In genomic region chr20:51019598-51020592, GRCh38 we compare ENCODE assay signal across 18 cellular contexts. TPM values are rescaled to one million over a fixed set of nuclear protein-coding genes. Genes with fewer than 3 reads are reported as not detected.
DNase-seq lines count a peak whose midpoint lies in the region; ATAC-seq and TF ChIP-seq lines count a peak whose summit lies in the region.
"Had no signal": no experiment of that assay in that cellular context is flagged by ENCODE, and none has a peak within 500 bp of the region (broad histone marks: within the 10 kb centered on the region; RNA-seq: fewer than 3 reads in every experiment).

No MANE protein-coding gene starts in this region.

- H3K27ac Mint-ChIP-seq in GM23338: no peak overlapping the region; the same call in 1 of the 2 replicates
- H3K27ac Mint-ChIP-seq in CD8-positive, alpha-beta T cell: no peak overlapping the region
- no peak overlapping the region for H3K27ac Mint-ChIP-seq in activated naive CD4-positive, alpha-beta T cell treated with anti-CD3 and anti-CD28 coated beads, Interleukin-2, amount 10 ng/mL, durations not matched to agents 7 days and 5 days
- H3K27ac Mint-ChIP-seq: activated CD8-positive, alpha-beta T cell treated with anti-CD3 and anti-CD28 coated beads for 36 hours; activated naive CD8-positive, alpha-beta T cell treated with anti-CD3 and anti-CD28 coated beads for 36 hours; activated T-cell treated with anti-CD3 and anti-CD28 coated beads, Interleukin-2, amount 50 U/mL, for 72 hours had no signal

- DNase-seq in GM23338 (ENCODE audit: low spot score) (no peak), NCI-H524 (lab: John Stamatoyannopoulos, UW) (peak; percentile 41 to 74), cerebellar cortex (ENCODE audit: low spot score) (peak; percentile 40), osteoblast (ENCODE audit: insufficient read length, low spot score, missing footprints) (peak; percentile 71), left lobe of liver (ENCODE audit: low spot score) (no peak), T1000 (lab: John Stamatoyannopoulos, UW) (no peak)
- DNase-seq in CD8-positive, alpha-beta T cell: no peak
- DNase-seq in activated naive CD4-positive, alpha-beta T cell treated with anti-CD3 and anti-CD28 coated beads, Interleukin-2, amount 10 ng/mL, durations not matched to agents 7 days and 5 days: no peak
- DNase-seq: activated CD4-positive, CD25-positive, alpha-beta regulatory T cell; activated CD8-positive, alpha-beta T cell treated with anti-CD3 and anti-CD28 coated beads for 36 hours; activated naive CD8-positive, alpha-beta T cell treated with anti-CD3 and anti-CD28 coated beads for 36 hours; activated T-cell treated with anti-CD3 and anti-CD28 coated beads, Interleukin-2, amount 50 U/mL, for 72 hours; glutamatergic neuron; NCI-H510A; ovary; stimulated activated CD4-positive, alpha-beta T cell treated with anti-CD3 and anti-CD28 coated beads, Interleukin-2, amount 100 ng/mL, for 48 hours had no signal

- H3K4me2 ChIP-seq in GM23338 (peak overlapping the region; percentile 92), osteoblast (ENCODE audit: insufficient read depth, low read length) (no peak overlapping the region)

- intact Hi-C loops in CD8-positive, alpha-beta T cell (cut with DNase I, micrococcal nuclease): no loop called here

- CTCF ChIA-PET in CD8-positive, alpha-beta T cell (lab: Charles Lee): no interaction called here
- CTCF ChIA-PET in activated naive CD4-positive, alpha-beta T cell treated with anti-CD3 and anti-CD28 coated beads, Interleukin-2, amount 10 ng/mL, durations not matched to agents 7 days and 5 days (lab: Charles Lee): interaction anchor here (1.0 to 1.3 kb wide), 2 partner anchors 10 to 33 kb away, joined by 3 to 4 read pairs; no protein-coding TSS in a partner anchor

- peaks cover 12% of the 10 kb centered on the region for H3K36me3 Mint-ChIP-seq in GM23338 (ENCODE audit: low read depth)
- H3K36me3 Mint-ChIP-seq in CD8-positive, alpha-beta T cell: no peaks in the 10 kb centered on the region
- H3K36me3 Mint-ChIP-seq in activated naive CD4-positive, alpha-beta T cell treated with anti-CD3 and anti-CD28 coated beads, Interleukin-2, amount 10 ng/mL, durations not matched to agents 7 days and 5 days: no peaks in the 10 kb centered on the region
- H3K36me3 Mint-ChIP-seq: activated naive CD8-positive, alpha-beta T cell treated with anti-CD3 and anti-CD28 coated beads for 36 hours had no signal

- no peak overlapping the region; the same call in 1 of the 2 replicates for H2AFZ ChIP-seq in GM23338
- no peak overlapping the region for H2AFZ ChIP-seq in osteoblast (ENCODE audit: low read length)

- H3K79me2 ChIP-seq in GM23338 (replicated peaks; ENCODE audit: insufficient read depth) (no peaks in the 10 kb centered on the region; the same call in 1 of the 2 replicates), osteoblast (ENCODE audit: insufficient read depth, low read length) (peaks cover 3% of the 10 kb centered on the region)

- H3K9me3 Mint-ChIP-seq in GM23338: 0 out of 3 replicates have a peak, but pooled peaks cover 3% of the 10 kb centered on the region
- H3K9me3 Mint-ChIP-seq in CD8-positive, alpha-beta T cell: no peaks in the 10 kb centered on the region
- no peaks in the 10 kb centered on the region for H3K9me3 Mint-ChIP-seq in activated naive CD4-positive, alpha-beta T cell treated with anti-CD3 and anti-CD28 coated beads, Interleukin-2, amount 10 ng/mL, durations not matched to agents 7 days and 5 days
- H3K9me3 Mint-ChIP-seq: activated CD8-positive, alpha-beta T cell treated with anti-CD3 and anti-CD28 coated beads for 36 hours; activated naive CD8-positive, alpha-beta T cell treated with anti-CD3 and anti-CD28 coated beads for 36 hours; activated T-cell treated with anti-CD3 and anti-CD28 coated beads, Interleukin-2, amount 50 U/mL, for 72 hours had no signal

- H3K27ac ChIP-seq in GM23338 (ENCODE audit: low read depth): no peak overlapping the region
- no peak overlapping the region for H3K27ac ChIP-seq in osteoblast (ENCODE audit: low read depth, low read length)
- H3K27ac ChIP-seq in CD8-positive, alpha-beta T cell (ENCODE audit: low read depth, low read length): no peak overlapping the region
- H3K27ac ChIP-seq: breast epithelium, ovary had no signal

- H3K27me3 ChIP-seq in GM23338 (ENCODE audit: insufficient read depth) (peaks cover 40% of the 10 kb centered on the region), osteoblast (ENCODE audit: insufficient read depth, low read length) (peaks cover 4% of the 10 kb centered on the region)
- no peaks in the 10 kb centered on the region for H3K27me3 ChIP-seq in CD8-positive, alpha-beta T cell (ENCODE audit: insufficient read depth, low read length)
- H3K27me3 ChIP-seq: ovary had no signal

- peaks cover 37% of the 10 kb centered on the region for H3K4me1 Mint-ChIP-seq in GM23338
- peaks cover 7% of the 10 kb centered on the region for H3K4me1 Mint-ChIP-seq in CD8-positive, alpha-beta T cell (ENCODE audit: low read depth)
- peaks cover 11% of the 10 kb centered on the region for H3K4me1 Mint-ChIP-seq in activated naive CD4-positive, alpha-beta T cell treated with anti-CD3 and anti-CD28 coated beads, Interleukin-2, amount 10 ng/mL, durations not matched to agents 7 days and 5 days

- no peaks in the 10 kb centered on the region for H3K9me2 ChIP-seq in GM23338 (ENCODE audit: insufficient read depth)

- ATAC-seq in GM23338 (no peak), left lobe of liver (no peak)
- no peak for ATAC-seq in CD8-positive, alpha-beta T cell
- ATAC-seq: activated CD8-positive, alpha-beta T cell treated with anti-CD3 and anti-CD28 coated beads for 36 hours; activated T-cell treated with anti-CD3 and anti-CD28 coated beads, Interleukin-2, amount 50 U/mL, for 72 hours had no signal

- peak overlapping the region; percentile 50 for H3K4me3 Mint-ChIP-seq in GM23338
- H3K4me3 Mint-ChIP-seq in CD8-positive, alpha-beta T cell: no peak overlapping the region
- no peak overlapping the region for H3K4me3 Mint-ChIP-seq in activated naive CD4-positive, alpha-beta T cell treated with anti-CD3 and anti-CD28 coated beads, Interleukin-2, amount 10 ng/mL, durations not matched to agents 7 days and 5 days
- H3K4me3 Mint-ChIP-seq: activated CD8-positive, alpha-beta T cell treated with anti-CD3 and anti-CD28 coated beads for 36 hours; activated naive CD8-positive, alpha-beta T cell treated with anti-CD3 and anti-CD28 coated beads for 36 hours; activated T-cell treated with anti-CD3 and anti-CD28 coated beads, Interleukin-2, amount 50 U/mL, for 72 hours had no signal

- POLR2A ChIA-PET in CD8-positive, alpha-beta T cell (lab: Charles Lee): no interaction called here

- H3K36me3 ChIP-seq in GM23338 (ENCODE audit: insufficient read depth): no peaks in the 10 kb centered on the region
- H3K36me3 ChIP-seq in osteoblast (ENCODE audit: insufficient read depth, low read length): no peaks in the 10 kb centered on the region
- no peaks in the 10 kb centered on the region for H3K36me3 ChIP-seq in CD8-positive, alpha-beta T cell (ENCODE audit: insufficient read depth, low read length)
- H3K36me3 ChIP-seq: breast epithelium, ovary had no signal

- peaks cover 37% of the 10 kb centered on the region for H3K27me3 Mint-ChIP-seq in GM23338 (ENCODE audit: insufficient read depth, low read depth, poor library complexity)
- peaks cover 45% of the 10 kb centered on the region for H3K27me3 Mint-ChIP-seq in CD8-positive, alpha-beta T cell (ENCODE audit: low read depth)
- peaks cover 94% of the 10 kb centered on the region for H3K27me3 Mint-ChIP-seq in activated naive CD4-positive, alpha-beta T cell treated with anti-CD3 and anti-CD28 coated beads, Interleukin-2, amount 10 ng/mL, durations not matched to agents 7 days and 5 days

- 0 out of 2 replicates have a peak, but pooled peaks cover 7% of the 10 kb centered on the region for H3F3A ChIP-seq in GM23338 (replicated peaks; ENCODE audit: low read depth)

- H3K9me3 ChIP-seq in osteoblast (ENCODE audit: low read depth, low read length): no peaks in the 10 kb centered on the region
- H3K9me3 ChIP-seq in CD8-positive, alpha-beta T cell (ENCODE audit: low read length): no peaks in the 10 kb centered on the region
- H3K9me3 ChIP-seq: breast epithelium, ovary had no signal

- H4K20me1 ChIP-seq in GM23338 (replicated peaks; ENCODE audit: insufficient read depth): 0 out of 2 replicates have a peak, but pooled peaks cover 2% of the 10 kb centered on the region
- peaks cover 1% of the 10 kb centered on the region for H4K20me1 ChIP-seq in osteoblast (ENCODE audit: insufficient read depth, low read length)

- H3K4me1 ChIP-seq in GM23338 (ENCODE audit: insufficient read depth) (peaks cover 33% of the 10 kb centered on the region), osteoblast (ENCODE audit: insufficient read depth, low read length) (peaks cover 17% of the 10 kb centered on the region)
- no peaks in the 10 kb centered on the region for H3K4me1 ChIP-seq in CD8-positive, alpha-beta T cell (ENCODE audit: insufficient read depth, low read length)

- no peak for TF ChIP-seq CTCF in GM23338 (conservative IDR thresholded peaks at IDR 0.05; ENCODE audit: low read depth in 2 of 2)
- TF ChIP-seq CTCF in osteoblast (IDR thresholded peaks at IDR 0.05; ENCODE audit: extremely low read depth, low read depth, low read length): no peak
- TF ChIP-seq CTCF in CD8-positive, alpha-beta T cell (IDR thresholded peaks at IDR 0.05): no peak

- H3K4me3 ChIP-seq in GM23338: peak overlapping the region; percentile 73; the same call in 1 of the 2 replicates
- no peak overlapping the region for H3K4me3 ChIP-seq in osteoblast (ENCODE audit: insufficient read depth, low read length)
- no peak overlapping the region for H3K4me3 ChIP-seq in CD8-positive, alpha-beta T cell (ENCODE audit: low read depth, low read length)
- H3K4me3 ChIP-seq: breast epithelium, ovary had no signal

TF ChIP-seq in GM23338, 12 proteins besides CTCF, POLR2A, EP300 and RAD21 (continues in another document):
- TF ChIP-seq CREB1 (CRISPR knock-in tag; IDR thresholded peaks at IDR 0.05; ENCODE audit: low read depth): no peak
- TF ChIP-seq JUNB (IDR thresholded peaks at IDR 0.05; ENCODE audit: unreplicated experiment): no peak

RNA-seq across cellular contexts. Expression of gene KCNG1, which starts 3.0 kb away (rescaled TPM):
- 26.3 and 31.0 TPM in 2 replicates for total RNA-seq in GM23338 (2014; rRNA removed; shearing (Covaris generic))
- polyA plus RNA-seq in GM23338 (2016; fragmentation: Nextera tagmentation; extraction: Ambion mirVana): 6.6 and 8.1 TPM in 2 replicates
- total RNA-seq in osteoblast (13.6 and 16.3 TPM in 2 replicates), left lobe of liver (0.20 TPM)
- not detected for total RNA-seq in CD8-positive, alpha-beta T cell
- total RNA-seq: T-helper 2 cell treated with Interferon-gamma antibody and Interleukin-4, amounts not matched to agents 100 ng/mL and 5 ng/mL, for 36 hours had no signal

Comparison
In these comparisons a context has a peak if more than half of its experiments do, and no peak if none do; other contexts are left out.
1. DNase-seq: peak in NCI-H524 (2 of 2), cerebellar cortex (single experiment) and osteoblast (single experiment); none in GM23338 (single experiment), CD8-positive, alpha-beta T cell (0 of 7), left lobe of liver (single experiment), T1000 (single experiment) and activated naive CD4-positive, alpha-beta T cell treated with anti-CD3 and anti-CD28 coated beads, Interleukin-2, amount 10 ng/mL, durations not matched to agents 7 days and 5 days (single experiment).
2. RNA of gene KCNG1, which starts 3.0 kb away (total RNA-seq): 26.3 to 31.0 TPM in GM23338 and 13.6 to 16.3 TPM in osteoblast; 0.20 TPM in left lobe of liver (single experiment) and not detected in CD8-positive, alpha-beta T cell; every median in the first group is over 10 times any median in the second.